Comparison of ENCODE assay signal across 10 cellular contexts in the genomic region with DNA sequence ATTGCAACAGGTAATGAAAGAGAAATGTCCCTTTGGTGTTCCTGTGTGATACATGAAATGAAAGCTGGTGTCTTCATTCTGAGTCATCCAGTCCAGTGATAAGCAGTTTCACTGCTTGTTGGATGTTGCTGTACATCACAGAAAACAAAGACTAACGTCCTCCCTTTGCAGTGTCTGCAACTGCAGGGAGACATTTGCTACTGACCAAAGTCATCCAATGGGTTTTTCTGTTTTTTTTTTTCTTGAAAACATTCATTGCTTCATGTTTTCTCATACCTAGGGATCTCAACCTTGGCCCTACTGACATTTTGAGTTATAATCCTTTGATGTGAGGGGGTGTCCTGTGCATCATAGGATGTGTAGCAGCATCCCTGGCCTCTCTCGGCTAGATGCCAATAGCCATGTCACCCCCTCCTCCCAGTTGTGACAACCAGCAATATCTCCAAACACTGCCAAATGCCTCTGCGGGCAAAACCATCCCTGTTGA.
DNase-seq lines count a peak whose midpoint lies in the region; ATAC-seq and TF ChIP-seq lines count a peak whose summit lies in the region.
"Had no signal": no experiment of that assay in that cellular context is flagged by ENCODE, and none has a peak within 500 bp of the region (broad histone marks: within the 10 kb centered on the region; RNA-seq: fewer than 3 reads in every experiment).

No MANE protein-coding gene starts in this region.

- no peaks in the 10 kb centered on the region for H3K9me3 Mint-ChIP-seq in activated naive CD8-positive, alpha-beta T cell treated with anti-CD3 and anti-CD28 coated beads, Interleukin-2, amount 50 U/mL, for 24 hours
- H3K9me3 Mint-ChIP-seq: brain had no signal

- intact Hi-C loops in left ventricle myocardium inferior (cut with micrococcal nuclease), result no loop called here

- peaks cover 2% of the 10 kb centered on the region for H3K36me3 ChIP-seq in left ventricle myocardium inferior

- H3K4me3 Mint-ChIP-seq in activated naive CD8-positive, alpha-beta T cell treated with anti-CD3 and anti-CD28 coated beads, Interleukin-2, amount 50 U/mL, for 24 hours, result no peak overlapping the region
- H3K4me3 Mint-ChIP-seq: brain had no signal

- no peaks in the 10 kb centered on the region for H3K27me3 ChIP-seq in left ventricle myocardium inferior (ENCODE audit: low read depth)

- no peak overlapping the region for H3K4me3 ChIP-seq in left ventricle myocardium inferior

- H3K4me1 Mint-ChIP-seq in activated naive CD8-positive, alpha-beta T cell treated with anti-CD3 and anti-CD28 coated beads, Interleukin-2, amount 50 U/mL, for 24 hours, result peaks cover 9% of the 10 kb centered on the region

- no peak overlapping the region for H3K27ac ChIP-seq in left ventricle myocardium inferior (replicated peaks)
- H3K27ac ChIP-seq: parathyroid adenoma had no signal

- H3K36me3 Mint-ChIP-seq in activated naive CD8-positive, alpha-beta T cell treated with anti-CD3 and anti-CD28 coated beads, Interleukin-2, amount 50 U/mL, for 24 hours (ENCODE audit: low read depth), result no peaks in the 10 kb centered on the region

- DNase-seq in GM13976 (ENCODE audit: low spot score) (peak; percentile 77), NCI-H1092 treated with DMSO at 0.1 percent for 48 hours (lab: John Stamatoyannopoulos, UW) (no peak), left ventricle myocardium inferior (no peak), putamen (ENCODE audit: low spot score) (no peak)
- DNase-seq in activated naive CD8-positive, alpha-beta T cell treated with anti-CD3 and anti-CD28 coated beads, Interleukin-2, amount 50 U/mL, for 24 hours, result no peak
- no peak for DNase-seq in stimulated activated CD4-positive, alpha-beta T cell treated with anti-CD3 and anti-CD28 coated beads, Interleukin-4, amount 100 ng/mL, for 1 hour

- H3K9me3 ChIP-seq in left ventricle myocardium inferior (replicated peaks), result no peaks in the 10 kb centered on the region

- peaks cover 25% of the 10 kb centered on the region for H3K4me1 ChIP-seq in left ventricle myocardium inferior
- H3K4me1 ChIP-seq: parathyroid adenoma had no signal

- no peak overlapping the region for H3K27ac Mint-ChIP-seq in activated naive CD8-positive, alpha-beta T cell treated with anti-CD3 and anti-CD28 coated beads, Interleukin-2, amount 50 U/mL, for 24 hours
- H3K27ac Mint-ChIP-seq: brain had no signal

- in situ Hi-C loops in GM13976 (cut with MboI; ENCODE audit: low sequenced_read_pairs, unreplicated experiment), result no loop called here

- ATAC-seq in GM19467 (IDR thresholded peaks at IDR 0.05; ENCODE audit: unreplicated experiment), result peak; percentile 95
- ATAC-seq in HG03095 (IDR thresholded peaks at IDR 0.05; ENCODE audit: unreplicated experiment), result peak; percentile 97
- peak; percentile 85 for ATAC-seq in activated naive CD8-positive, alpha-beta T cell treated with anti-CD3 and anti-CD28 coated beads, Interleukin-2, amount 50 U/mL, for 24 hours

- no peaks in the 10 kb centered on the region for H3K27me3 Mint-ChIP-seq in activated naive CD8-positive, alpha-beta T cell treated with anti-CD3 and anti-CD28 coated beads, Interleukin-2, amount 50 U/mL, for 24 hours
- H3K27me3 Mint-ChIP-seq: brain had no signal

- TF ChIP-seq CTCF in GM13976 (IDR thresholded peaks at IDR 0.05; ENCODE audit: borderline replicate concordance, control extremely low read depth, extremely low read depth, insufficient read depth, missing control alignments), result no peak
- TF ChIP-seq CTCF in left ventricle myocardium inferior (IDR thresholded peaks at IDR 0.05; ENCODE audit: borderline replicate concordance), result no peak
